Comparison of ENCODE assay signal across 28 cellular contexts in the genomic region with DNA sequence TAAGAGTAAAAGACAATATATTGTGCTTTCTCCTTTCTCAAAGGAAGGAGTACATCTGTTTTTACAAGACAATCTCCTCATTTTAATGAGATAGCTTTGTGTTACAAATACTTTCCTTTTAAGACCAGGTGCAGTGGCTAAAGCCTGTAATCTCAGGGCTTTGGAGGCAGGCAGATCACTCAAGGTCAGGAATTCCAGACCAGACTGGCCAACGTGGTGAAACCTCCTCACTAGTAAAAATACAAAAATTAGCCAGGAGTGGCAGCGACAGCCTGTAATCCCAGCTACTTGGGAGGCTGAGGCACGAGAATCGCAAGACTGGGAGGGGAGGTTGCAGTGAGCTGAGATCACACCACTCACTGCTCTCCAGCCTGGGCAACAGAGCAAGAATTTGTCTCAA. TPM values are rescaled to one million over a fixed set of nuclear protein-coding genes. Genes with fewer than 3 reads are reported as not detected.
DNase-seq lines count a peak whose midpoint lies in the region; ATAC-seq and TF ChIP-seq lines count a peak whose summit lies in the region.
"Had no signal": no experiment of that assay in that cellular context is flagged by ENCODE, and none has a peak within 500 bp of the region (broad histone marks: within the 10 kb centered on the region; RNA-seq: fewer than 3 reads in every experiment).

No MANE protein-coding gene starts in this region.

- H3K27ac ChIP-seq in WERI-Rb-1 (no peak overlapping the region), testis (no peak overlapping the region), suprapubic skin (no peak overlapping the region)
- H3K27ac ChIP-seq: BLaER1 treated with 17β-estradiol and CSF1 and Interleukin-3, amounts not matched to agents 10 nM and 100 nM; Peyer's patch; transverse colon had no signal

- no peak for ATAC-seq in GM18907 (IDR thresholded peaks at IDR 0.05; ENCODE audit: unreplicated experiment)
- ATAC-seq: activated CD4-positive, alpha-beta T cell treated with anti-CD3 and anti-CD28 coated beads for 36 hours; activated CD8-positive, alpha-beta T cell treated with anti-CD3 and anti-CD28 coated beads, Interleukin-2, amount 10 ng/mL, durations not matched to agents 7 days and 5 days; activated T-helper 17 cell treated with anti-CD3 and anti-CD28 coated beads, Interleukin-2, amount 50 U/mL, for 72 hours; naive thymus-derived CD4-positive, alpha-beta T cell; sciatic nerve had no signal

- TF ChIP-seq POLR2A in testis (IDR thresholded peaks at IDR 0.05) (no peak), suprapubic skin (IDR thresholded peaks at IDR 0.05) (no peak)

- H3K9me3 ChIP-seq in HAP-1 (no peaks in the 10 kb centered on the region), WERI-Rb-1 (ENCODE audit: severe bottlenecking) (no peaks in the 10 kb centered on the region), testis (no peaks in the 10 kb centered on the region), suprapubic skin (no peaks in the 10 kb centered on the region)
- H3K9me3 ChIP-seq: Caco-2, Peyer's patch, transverse colon had no signal

- DNase-seq in HAP-1 (ENCODE audit: low spot score in 2 of 2) = peak; percentile 75 to 91
- peak; percentile 64 for DNase-seq in WERI-Rb-1
- peak; percentile 86 for DNase-seq in iPS DF 19.7 (ENCODE audit: low read depth, low spot score)
- peak; percentile 14 for DNase-seq in testis
- DNase-seq in GOT3 (lab: John Stamatoyannopoulos, UW) = no peak
- no peak for DNase-seq in suprapubic skin (ENCODE audit: low spot score in 2 of 2)
- DNase-seq: activated CD4-positive, alpha-beta T cell treated with anti-CD3 and anti-CD28 coated beads for 36 hours; activated CD8-positive, alpha-beta T cell treated with anti-CD3 and anti-CD28 coated beads, Interleukin-2, amount 10 ng/mL, durations not matched to agents 7 days and 5 days; activated naive CD4-positive, alpha-beta T cell treated with anti-CD3 and anti-CD28 coated beads, Interleukin-2, amount 50 U/mL, for 16 hours; GDM1; hypothalamus; Kasumi-1; kidney; midbrain; MV-4-11; naive thymus-derived CD4-positive, alpha-beta T cell; NCI-H146; NCI-H345; NCI-H69; Peyer's patch; SHP77 treated with DMSO at 0.1 percent for 48 hours; stimulated activated CD4-positive, alpha-beta T cell treated with anti-CD3 and anti-CD28 coated beads, Interleukin-4, amount 100 ng/mL, for 1 hour; transverse colon had no signal

- H3K27me3 ChIP-seq in HAP-1 (ENCODE audit: low read depth) = no peaks in the 10 kb centered on the region
- no peaks in the 10 kb centered on the region for H3K27me3 ChIP-seq in WERI-Rb-1 (ENCODE audit: insufficient read depth, low read depth, severe bottlenecking)
- no peaks in the 10 kb centered on the region for H3K27me3 ChIP-seq in testis
- no peaks in the 10 kb centered on the region for H3K27me3 ChIP-seq in suprapubic skin
- H3K27me3 ChIP-seq: BLaER1 treated with 17β-estradiol and CSF1 and Interleukin-3, amounts not matched to agents 10 nM and 100 nM; Peyer's patch; transverse colon had no signal

- 49 to 64% methylated on average over 4 of the region's 4 CpGs for WGBS in testis, 2 donors
- 72% methylated on average over 4 of the region's 4 CpGs for WGBS in suprapubic skin

- TF ChIP-seq CTCF in WERI-Rb-1 (IDR thresholded peaks at IDR 0.05; ENCODE audit: low read depth, low read length) = no peak
- TF ChIP-seq CTCF in testis (IDR thresholded peaks at IDR 0.05) = no peak
- TF ChIP-seq CTCF in suprapubic skin (IDR thresholded peaks at IDR 0.05) = no peak

- in situ Hi-C loops in HAP-1 (cut with MboI; ENCODE audit: low sequenced_read_pairs) = no loop called here

- TF ChIP-seq EP300 in suprapubic skin (IDR thresholded peaks at IDR 0.05) = no peak

- H3K4me1 ChIP-seq in HAP-1 = peaks cover 19% of the 10 kb centered on the region
- H3K4me1 ChIP-seq in testis = peaks cover 11% of the 10 kb centered on the region
- H3K4me1 ChIP-seq in suprapubic skin = no peaks in the 10 kb centered on the region
- H3K4me1 ChIP-seq: Peyer's patch, transverse colon had no signal

- H3K4me3 ChIP-seq in HAP-1 = no peak overlapping the region
- H3K4me3 ChIP-seq in WERI-Rb-1 (ENCODE audit: low read depth, low read length) = no peak overlapping the region
- no peak overlapping the region for H3K4me3 ChIP-seq in testis
- no peak overlapping the region for H3K4me3 ChIP-seq in suprapubic skin
- H3K4me3 ChIP-seq: BLaER1 treated with 17β-estradiol and CSF1 and Interleukin-3, amounts not matched to agents 10 nM and 100 nM; Peyer's patch; transverse colon had no signal

- 0 out of 2 replicates have a peak, but pooled peaks cover 3% of the 10 kb centered on the region for H3K36me3 ChIP-seq in HAP-1 (replicated peaks)
- no peaks in the 10 kb centered on the region for H3K36me3 ChIP-seq in WERI-Rb-1
- no peaks in the 10 kb centered on the region for H3K36me3 ChIP-seq in testis (ENCODE audit: low read depth, missing control alignments)
- H3K36me3 ChIP-seq in suprapubic skin = no peaks in the 10 kb centered on the region
- H3K36me3 ChIP-seq: Peyer's patch, transverse colon had no signal

- intact Hi-C loops in testis (cut with DNase I; ENCODE audit: low total_unique reads) = no loop called here

RNA-seq across cellular contexts. Expression of gene TMEM161B, which starts 11.8 kb away (rescaled TPM):
- 10 to 100 TPM; 20.2 to 23.5 TPM for total RNA-seq in testis
- 25.6 TPM for polyA plus RNA-seq in testis (ENCODE audit: insufficient read depth, low read depth, low replicate concordance)
- 10 to 100 TPM; 11.1 to 22.1 (median 14.1) TPM for total RNA-seq in suprapubic skin

Comparison
In these comparisons a context has a peak if more than half of its experiments do, and no peak if none do; other contexts are left out.
1. DNase-seq: peak in HAP-1 (2 of 2), WERI-Rb-1 (single experiment), iPS DF 19.7 (single experiment) and testis (single experiment); none in GOT3 (single experiment) and suprapubic skin (0 of 2).